In the genomic region with DNA sequence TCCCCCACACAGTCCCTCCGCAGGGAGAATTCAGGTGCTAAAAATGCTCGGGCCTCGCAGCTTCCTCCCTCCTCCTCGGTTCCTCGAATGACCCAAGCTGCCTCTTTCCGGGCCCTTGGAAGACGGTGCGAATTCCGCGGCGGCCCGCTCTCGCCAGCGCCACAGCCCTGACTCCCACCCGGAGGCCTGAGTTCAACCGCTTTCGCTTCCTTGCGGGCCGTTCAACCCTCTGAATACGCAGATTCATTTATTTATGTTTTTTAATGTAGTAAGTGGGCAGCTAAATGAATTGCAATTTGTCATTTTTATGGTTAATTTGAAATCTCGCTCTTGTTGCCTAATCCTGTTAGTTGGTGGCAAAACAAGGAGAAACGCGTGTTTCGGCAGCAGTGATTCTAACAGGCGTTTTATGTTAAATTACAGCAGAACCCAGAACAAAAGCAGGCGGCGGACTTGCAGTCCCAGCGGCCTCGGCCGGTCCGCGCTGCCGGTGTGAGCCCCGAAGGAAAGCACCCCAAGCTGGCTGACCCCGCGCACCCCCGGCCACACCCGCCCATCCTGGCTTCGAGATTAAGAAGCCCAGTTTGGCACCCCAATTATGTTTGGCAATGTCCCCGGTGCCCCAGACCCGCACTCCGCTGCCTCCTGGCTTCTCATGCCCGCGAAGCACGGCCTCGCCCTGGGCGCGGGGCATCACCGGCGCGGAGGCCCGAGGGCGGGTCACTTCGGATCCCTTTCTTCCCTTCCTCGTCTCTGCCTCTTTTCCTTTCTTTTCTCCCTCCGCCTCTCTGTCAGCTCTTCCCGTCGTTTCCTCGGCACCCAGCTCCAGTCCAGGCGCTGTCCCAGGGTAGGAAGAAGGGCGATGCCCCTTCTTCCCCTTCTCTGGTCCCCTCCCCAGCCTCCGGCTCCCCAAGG, we compare ENCODE assay signal across 9 cellular contexts.
DNase-seq lines count a peak whose midpoint lies in the region; ATAC-seq and TF ChIP-seq lines count a peak whose summit lies in the region.
"Had no signal": no experiment of that assay in that cellular context is flagged by ENCODE, and none has a peak within 500 bp of the region (broad histone marks: within the 10 kb centered on the region; RNA-seq: fewer than 3 reads in every experiment).

No MANE protein-coding gene starts in this region.

- H3K27me3 ChIP-seq in H9 (ENCODE audit: insufficient read depth, low read length) = peaks cover 98% of the 10 kb centered on the region
- H3K27me3 ChIP-seq in colonic mucosa = peaks cover 85% of the 10 kb centered on the region
- H3K27me3 ChIP-seq in uterus = peaks cover 28 to 76% of the 10 kb centered on the region in 2 donors

- intact Hi-C loops in colonic mucosa (cut with DNase I) (no loop called here), uterus (cut with DNase I; ENCODE audit: low total_unique reads) (no loop called here)

- H3K23ac ChIP-seq in H9 (ENCODE audit: insufficient read length, low read depth, low read length) = no peak overlapping the region

- no peak overlapping the region for H4K91ac ChIP-seq in H9 (ENCODE audit: insufficient read length, low read depth, low read length)

- H2BK20ac ChIP-seq in H9 (ENCODE audit: low read depth, low read length, poor library complexity, severe bottlenecking) = no peak overlapping the region

- H2BK5ac ChIP-seq in H9 (ENCODE audit: insufficient read length, low read length) = no peak overlapping the region

- no peaks in the 10 kb centered on the region for H4K20me1 ChIP-seq in H9 (ENCODE audit: control insufficient read depth, insufficient read depth, insufficient read length)

- peaks cover 0 to 3% (median 0%) of the 10 kb centered on the region in 3 experiments; a peak in 1 of 7 replicates for H3K36me3 Mint-ChIP-seq in H9 (ENCODE audit: insufficient read depth in 1 of 3, low read depth in 3 of 3)
- peaks cover 5% of the 10 kb centered on the region for H3K36me3 Mint-ChIP-seq in natural killer cell treated with Interleukin-12 subunit alpha and Interleukin-12 subunit beta and Interleukin-15 and Interleukin-18, amount 100 ng/mL, for 72 hours

- H3K9me3 ChIP-seq in H9 (ENCODE audit: control insufficient read depth, low read depth, low read length) (no peaks in the 10 kb centered on the region), colonic mucosa (no peaks in the 10 kb centered on the region), uterus (no peaks in the 10 kb centered on the region)

- no peak overlapping the region for H3T11ph ChIP-seq in H9 (ENCODE audit: low read length)

- peak overlapping the region; percentile 17 to 76; a peak in 4 of 5 replicates for H3K4me3 Mint-ChIP-seq in H9
- peak overlapping the region; percentile 82 for H3K4me3 Mint-ChIP-seq in natural killer cell treated with Interleukin-12 subunit alpha and Interleukin-12 subunit beta and Interleukin-15 and Interleukin-18, amount 100 ng/mL, for 72 hours

- no peak overlapping the region for H2BK120ac ChIP-seq in H9 (ENCODE audit: low read depth, low read length, poor library complexity, severe bottlenecking)

- H3K36me3 ChIP-seq in colonic mucosa = no peaks in the 10 kb centered on the region
- no peaks in the 10 kb centered on the region for H3K36me3 ChIP-seq in uterus

- peaks cover 7 to 27% of the 10 kb centered on the region in 2 experiments; a peak in 4 of 5 replicates for H3K9me3 Mint-ChIP-seq in H9
- H3K9me3 Mint-ChIP-seq in natural killer cell treated with Interleukin-12 subunit alpha and Interleukin-12 subunit beta and Interleukin-15 and Interleukin-18, amount 100 ng/mL, for 72 hours = no peaks in the 10 kb centered on the region

- no peak for ATAC-seq in natural killer cell treated with Interleukin-12 subunit alpha and Interleukin-12 subunit beta and Interleukin-15 and Interleukin-18, amount 100 ng/mL, for 72 hours
- ATAC-seq in HG03108 (IDR thresholded peaks at IDR 0.05; ENCODE audit: unreplicated experiment) = no peak

- H3K4me2 ChIP-seq in H9 (ENCODE audit: insufficient read depth, insufficient read length, low read length) = peak overlapping the region; percentile 48

- H2BK15ac ChIP-seq in H9 (ENCODE audit: low read depth, low read length) = no peak overlapping the region

- no peak for DNase-seq in AG04449 (ENCODE audit: low read depth, low spot score)
- DNase-seq in H9 = peak; percentile 64
- DNase-seq in colonic mucosa = no peak
- no peak for DNase-seq in natural killer cell treated with Interleukin-12 subunit alpha and Interleukin-12 subunit beta and Interleukin-15 and Interleukin-18, amount 100 ng/mL, for 72 hours (ENCODE audit: low spot score)
- no peak for DNase-seq in superior temporal gyrus (ENCODE audit: extremely low spot score)
- DNase-seq in uterus = no peak
- DNase-seq in caudate nucleus (lab: John Stamatoyannopoulos, UW) = no peak
- DNase-seq: activated CD4-positive, alpha-beta T cell treated with anti-CD3 and anti-CD28 coated beads for 48 hours had no signal

- H2BK12ac ChIP-seq in H9 (ENCODE audit: insufficient read length, low read depth, low read length) = no peak overlapping the region

- no peaks in the 10 kb centered on the region for H3K79me2 ChIP-seq in H9 (ENCODE audit: insufficient read depth, low read length)

- no peak overlapping the region for H4K8ac ChIP-seq in H9 (replicated peaks; ENCODE audit: insufficient read length, low read depth, low read length)

- H3K4me3 ChIP-seq in AG04449 (ENCODE audit: low read depth, low read length) (peak overlapping the region; percentile 2), colonic mucosa (peak overlapping the region; percentile 6), uterus (peak overlapping the region in 1 of 2 donors; percentile 15)

- POLR2A ChIA-PET in AG04449 (lab: Yijun Ruan, JAX) = no interaction called here

- no peak overlapping the region for H3K56ac ChIP-seq in H9 (ENCODE audit: insufficient read length, low read depth, low read length)

- no peak overlapping the region for H3K18ac ChIP-seq in H9 (ENCODE audit: insufficient read length, low read depth, low read length)

- H3K14ac ChIP-seq in H9 (ENCODE audit: insufficient read depth, low read length) = no peak overlapping the region

- WGBS in H9 (ENCODE audit: extremely low coverage, insufficient read length, low lambda C conversion rate) = no CpG with 5 or more reads among the region's 62 CpGs

- H3K4me1 Mint-ChIP-seq in H9 = peaks cover 20 to 39% of the 10 kb centered on the region in 2 experiments
- peaks cover 23 to 31% of the 10 kb centered on the region in 2 donors for H3K4me1 Mint-ChIP-seq in natural killer cell treated with Interleukin-12 subunit alpha and Interleukin-12 subunit beta and Interleukin-15 and Interleukin-18, amount 100 ng/mL, for 72 hours (ENCODE audit: low read depth in 2 of 2)

- CTCF ChIA-PET in AG04449 (lab: Yijun Ruan, JAX) = interaction anchor here (0.7 to 2.9 kb wide), 9 partner anchors 7 to 446 kb away, joined by 3 to 11 read pairs (median 4); no protein-coding TSS in a partner anchor

- H3K23me2 ChIP-seq in H9 (ENCODE audit: insufficient read length, low read depth, low read length, poor library complexity, severe bottlenecking) = no peaks in the 10 kb centered on the region

- no peak overlapping the region for H3K27ac ChIP-seq in H9 (ENCODE audit: insufficient read length, low read depth, low read length)
- no peak overlapping the region for H3K27ac ChIP-seq in colonic mucosa
- no peak overlapping the region for H3K27ac ChIP-seq in uterus
- H3K27ac ChIP-seq in caudate nucleus (ENCODE audit: low read depth, low read length) = no peak overlapping the region

- H3K9ac ChIP-seq in H9 (ENCODE audit: extremely low read depth, insufficient read length, low read length) (no peak overlapping the region), colonic mucosa (ENCODE audit: low read depth in 2 of 2, low read length in 2 of 2) (no peak overlapping the region)

- no peak for TF ChIP-seq CTCF in AG04449 (IDR thresholded peaks at IDR 0.05; ENCODE audit: insufficient read depth, low read length, missing control alignments)
- TF ChIP-seq CTCF in H9 (conservative IDR thresholded peaks at IDR 0.05) = no peak
- TF ChIP-seq CTCF in colonic mucosa (IDR thresholded peaks at IDR 0.05) = no peak
- no peak for TF ChIP-seq CTCF in uterus (IDR thresholded peaks at IDR 0.05)

- TF ChIP-seq POLR2A in uterus (IDR thresholded peaks at IDR 0.05) = no peak

- no peaks in the 10 kb centered on the region for H3K4me1 ChIP-seq in H9 (ENCODE audit: insufficient read depth, low read length)
- H3K4me1 ChIP-seq in colonic mucosa = peaks cover 23% of the 10 kb centered on the region
- H3K4me1 ChIP-seq in uterus = peaks cover 0 to 36% of the 10 kb centered on the region in 2 donors

- H2AFZ ChIP-seq in H9 (ENCODE audit: low read length) = no peak overlapping the region

- no peak overlapping the region for H3K4ac ChIP-seq in H9 (ENCODE audit: low read depth, low read length)

- H3K27ac Mint-ChIP-seq in H9 = no peak overlapping the region
- no peak overlapping the region for H3K27ac Mint-ChIP-seq in natural killer cell treated with Interleukin-12 subunit alpha and Interleukin-12 subunit beta and Interleukin-15 and Interleukin-18, amount 100 ng/mL, for 72 hours

- H3K27me3 Mint-ChIP-seq in H9 (ENCODE audit: low read depth) = peaks cover 99% of the 10 kb centered on the region
- H3K27me3 Mint-ChIP-seq in natural killer cell treated with Interleukin-12 subunit alpha and Interleukin-12 subunit beta and Interleukin-15 and Interleukin-18, amount 100 ng/mL, for 72 hours = peaks cover 56 to 76% of the 10 kb centered on the region in 2 donors

- H3K79me1 ChIP-seq in H9 (ENCODE audit: insufficient read depth, low read depth, low read length, poor library complexity, severe bottlenecking) = no peaks in the 10 kb centered on the region

- H4K5ac ChIP-seq in H9 (ENCODE audit: insufficient read length, low read depth, low read length) = no peak overlapping the region

- no peak overlapping the region for H2AK5ac ChIP-seq in H9 (ENCODE audit: insufficient read length, low read length)
